1 cellular context compared by ENCODE assay signal in the genomic region with DNA sequence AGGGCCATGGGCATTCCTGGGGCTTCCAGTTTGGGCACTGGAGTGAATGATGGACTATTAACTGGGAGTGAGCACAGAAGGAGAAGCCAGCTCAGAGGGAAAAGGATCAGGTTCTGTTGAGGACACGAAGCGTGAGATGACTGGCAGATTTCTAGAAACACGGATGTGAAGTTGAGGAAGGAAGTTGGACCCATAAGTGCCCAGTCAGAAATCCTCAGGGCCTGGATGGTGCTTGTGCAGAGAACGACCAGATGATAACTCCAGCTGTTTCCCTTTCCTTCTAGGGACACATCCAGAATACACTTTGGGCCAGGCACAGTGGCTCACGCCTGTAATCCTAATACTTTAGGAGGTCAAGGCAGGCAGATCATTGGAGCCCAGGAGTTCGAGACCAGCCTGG.
TF ChIP-seq lines count a peak whose summit lies in the region.

No MANE protein-coding gene starts in this region.

TF ChIP-seq in H1, 55 proteins besides CTCF, POLR2A, EP300 and RAD21:
- TF ChIP-seq GTF2F1 (IDR thresholded peaks at IDR 0.05; ENCODE audit: borderline replicate concordance, low read depth, low read length) (no peak), RXRA (IDR thresholded peaks at IDR 0.05; ENCODE audit: insufficient read depth, low read depth, low read length) (no peak), TEAD4 (IDR thresholded peaks at IDR 0.05; ENCODE audit: low read depth, low read length) (no peak), KDM4A (IDR thresholded peaks at IDR 0.05; ENCODE audit: low read depth, low read length, severe bottlenecking) (no peak), HDAC6 (IDR thresholded peaks at IDR 0.05; ENCODE audit: low read depth, low read length) (no peak), CREB1 (IDR thresholded peaks at IDR 0.05) (no peak), POU5F1 (IDR thresholded peaks at IDR 0.05; ENCODE audit: low read depth, low read length) (no peak), BRCA1 (IDR thresholded peaks at IDR 0.05; ENCODE audit: low read depth, low read length) (no peak), CEBPB (IDR thresholded peaks at IDR 0.05; ENCODE audit: low read depth, low read length) (no peak), HDAC2 (IDR thresholded peaks at IDR 0.05; ENCODE audit: borderline replicate concordance in 1 of 2, low read depth in 2 of 2, low read length in 2 of 2) (no peak), CBX5 (IDR thresholded peaks at IDR 0.05; ENCODE audit: low read depth, low read length) (no peak), NANOG (IDR thresholded peaks at IDR 0.05; ENCODE audit: insufficient read depth, low read depth, low read length, poor library complexity, severe bottlenecking) (no peak), TAF1 (IDR thresholded peaks at IDR 0.05; ENCODE audit: low read depth, low read length) (no peak)
- TF ChIP-seq, protein P1, sequence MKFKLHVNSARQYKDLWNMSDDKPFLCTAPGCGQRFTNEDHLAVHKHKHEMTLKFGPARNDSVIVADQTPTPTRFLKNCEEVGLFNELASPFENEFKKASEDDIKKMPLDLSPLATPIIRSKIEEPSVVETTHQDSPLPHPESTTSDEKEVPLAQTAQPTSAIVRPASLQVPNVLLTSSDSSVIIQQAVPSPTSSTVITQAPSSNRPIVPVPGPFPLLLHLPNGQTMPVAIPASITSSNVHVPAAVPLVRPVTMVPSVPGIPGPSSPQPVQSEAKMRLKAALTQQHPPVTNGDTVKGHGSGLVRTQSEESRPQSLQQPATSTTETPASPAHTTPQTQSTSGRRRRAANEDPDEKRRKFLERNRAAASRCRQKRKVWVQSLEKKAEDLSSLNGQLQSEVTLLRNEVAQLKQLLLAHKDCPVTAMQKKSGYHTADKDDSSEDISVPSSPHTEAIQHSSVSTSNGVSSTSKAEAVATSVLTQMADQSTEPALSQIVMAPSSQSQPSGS (IDR thresholded peaks at IDR 0.05; ENCODE audit: low read length) = no peak
- TF ChIP-seq, protein P2, sequence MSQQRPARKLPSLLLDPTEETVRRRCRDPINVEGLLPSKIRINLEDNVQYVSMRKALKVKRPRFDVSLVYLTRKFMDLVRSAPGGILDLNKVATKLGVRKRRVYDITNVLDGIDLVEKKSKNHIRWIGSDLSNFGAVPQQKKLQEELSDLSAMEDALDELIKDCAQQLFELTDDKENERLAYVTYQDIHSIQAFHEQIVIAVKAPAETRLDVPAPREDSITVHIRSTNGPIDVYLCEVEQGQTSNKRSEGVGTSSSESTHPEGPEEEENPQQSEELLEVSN (IDR thresholded peaks at IDR 0.05) = no peak
- TF ChIP-seq, protein P3, sequence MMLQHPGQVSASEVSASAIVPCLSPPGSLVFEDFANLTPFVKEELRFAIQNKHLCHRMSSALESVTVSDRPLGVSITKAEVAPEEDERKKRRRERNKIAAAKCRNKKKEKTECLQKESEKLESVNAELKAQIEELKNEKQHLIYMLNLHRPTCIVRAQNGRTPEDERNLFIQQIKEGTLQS (IDR thresholded peaks at IDR 0.05; ENCODE audit: insufficient read depth, low read depth, low read length) = no peak
